15 cellular contexts compared by ENCODE assay signal in genomic region chr4:174117445-174117844, GRCh38.
A peak's percentile ranks its signal among the peaks of the same experiment; 100 is the strongest.
DNase-seq lines count a peak whose midpoint lies in the region; ATAC-seq and TF ChIP-seq lines count a peak whose summit lies in the region.
"Had no signal": no experiment of that assay in that cellular context is flagged by ENCODE, and none has a peak within 500 bp of the region (broad histone marks: within the 10 kb centered on the region; RNA-seq: fewer than 3 reads in every experiment).

No MANE protein-coding gene starts in this region.

- no peaks in the 10 kb centered on the region for H3K9me3 ChIP-seq in SK-N-SH
- H3K9me3 ChIP-seq: A549, BLaER1 had no signal

- DNase-seq in COLO829 (ENCODE audit: low spot score): peak; percentile 32
- peak; percentile 63 for DNase-seq in SK-N-SH
- DNase-seq in activated CD8-positive, alpha-beta T cell treated with anti-CD3 and anti-CD28 coated beads, Interleukin-2, amount 10 ng/mL, durations not matched to agents 7 days and 5 days: no peak
- no peak for DNase-seq in Right ventricle myocardium superior
- DNase-seq: CD8-positive, alpha-beta memory T cell; DMS53; GF-D8; GM23248; IMR-90 had no signal

- no peak overlapping the region for H3K27ac Mint-ChIP-seq in activated CD8-positive, alpha-beta T cell treated with anti-CD3 and anti-CD28 coated beads, Interleukin-2, amount 10 ng/mL, durations not matched to agents 7 days and 5 days
- H3K27ac Mint-ChIP-seq: CD8-positive, alpha-beta memory T cell had no signal

- POLR2A ChIA-PET in SK-N-SH (lab: Yijun Ruan, JAX): interaction anchor here (0.7 to 2.4 kb wide), 26 partner anchors 9 to 612 kb away, joined by 3 to 25 read pairs (median 5); partner anchors contain the start of gene HAND2
- POLR2A ChIA-PET in activated CD8-positive, alpha-beta T cell treated with anti-CD3 and anti-CD28 coated beads, Interleukin-2, amount 10 ng/mL, durations not matched to agents 7 days and 5 days (lab: Charles Lee): no interaction called here

- no peaks in the 10 kb centered on the region for H3K36me3 Mint-ChIP-seq in activated CD8-positive, alpha-beta T cell treated with anti-CD3 and anti-CD28 coated beads, Interleukin-2, amount 10 ng/mL, durations not matched to agents 7 days and 5 days (ENCODE audit: low read depth)
- H3K36me3 Mint-ChIP-seq: CD8-positive, alpha-beta memory T cell had no signal

- H3K27me3 ChIP-seq in SK-N-SH (ENCODE audit: insufficient read depth) (no peaks in the 10 kb centered on the region), rectal smooth muscle tissue (ENCODE audit: control insufficient read depth, insufficient read depth, low read length) (no peaks in the 10 kb centered on the region)
- H3K27me3 ChIP-seq: BLaER1 had no signal

- no peaks in the 10 kb centered on the region for H3K4me1 Mint-ChIP-seq in activated CD8-positive, alpha-beta T cell treated with anti-CD3 and anti-CD28 coated beads, Interleukin-2, amount 10 ng/mL, durations not matched to agents 7 days and 5 days (ENCODE audit: low read depth)

- no peak; the same call in 1 of the 2 replicates for TF ChIP-seq RAD21 in SK-N-SH (IDR thresholded peaks at IDR 0.05; ENCODE audit: low read length)

- no peak for TF ChIP-seq EP300 in SK-N-SH (IDR thresholded peaks at IDR 0.05; ENCODE audit: borderline replicate concordance in 1 of 2, low read depth in 1 of 2, low read length in 1 of 2)

- H3K36me3 ChIP-seq in SK-N-SH (replicated peaks in 1 of 2; ENCODE audit: control insufficient read depth in 1 of 2, insufficient read depth in 2 of 2, low read length in 1 of 2): peaks cover 0 to 17% of the 10 kb centered on the region in 2 experiments
- no peaks in the 10 kb centered on the region for H3K36me3 ChIP-seq in rectal smooth muscle tissue (ENCODE audit: control insufficient read depth, insufficient read depth, low read length)
- H3K36me3 ChIP-seq: BLaER1 had no signal

- no peak overlapping the region for H3K9ac ChIP-seq in SK-N-SH
- no peak overlapping the region for H3K9ac ChIP-seq in rectal smooth muscle tissue (ENCODE audit: low read length)
- H3K9ac ChIP-seq: BLaER1, GM23248 had no signal

- H3K79me2 ChIP-seq in SK-N-SH (ENCODE audit: insufficient read depth): no peaks in the 10 kb centered on the region

- H3K4me1 ChIP-seq in SK-N-SH (ENCODE audit: control insufficient read depth in 1 of 2, insufficient read depth in 2 of 2, low read depth in 1 of 2, low read length in 1 of 2) (peaks cover 4 to 13% of the 10 kb centered on the region in 2 experiments; a peak in 2 of 4 replicates), rectal smooth muscle tissue (ENCODE audit: control insufficient read depth, insufficient read depth, low read length) (peaks cover 9% of the 10 kb centered on the region)
- H3K4me1 ChIP-seq: A549, BLaER1 had no signal

- no peak overlapping the region for H2AFZ ChIP-seq in SK-N-SH (ENCODE audit: low read depth)

- no peak for ATAC-seq in activated CD8-positive, alpha-beta T cell treated with anti-CD3 and anti-CD28 coated beads, Interleukin-2, amount 10 ng/mL, durations not matched to agents 7 days and 5 days
- ATAC-seq in HG03175 (IDR thresholded peaks at IDR 0.05; ENCODE audit: unreplicated experiment) (no peak), Right ventricle myocardium superior (ENCODE audit: poor library complexity) (no peak), GM19035 (IDR thresholded peaks at IDR 0.05; ENCODE audit: unreplicated experiment) (no peak)
- ATAC-seq: A549, HCT116 had no signal

- H3K4me3 ChIP-seq in SK-N-SH (ENCODE audit: low read depth in 2 of 2, low read length in 1 of 2): peak overlapping the region in 1 of 2 experiments; percentile 40; a peak in 2 of 4 replicates
- no peak overlapping the region for H3K4me3 ChIP-seq in rectal smooth muscle tissue (ENCODE audit: low read length)
- H3K4me3 ChIP-seq: A549, BLaER1, GM23248 had no signal

- no peak overlapping the region for H3K4me2 ChIP-seq in SK-N-SH
- H3K4me2 ChIP-seq: A549, BLaER1 had no signal

- H3K27ac ChIP-seq in SK-N-SH (ENCODE audit: low read depth in 2 of 2, low read length in 1 of 2) (peak overlapping the region in 1 of 2 experiments; percentile 100; a peak in 2 of 4 replicates), rectal smooth muscle tissue (ENCODE audit: low read depth, low read length) (peak overlapping the region; percentile 14)
- H3K27ac ChIP-seq: A549, BLaER1, GM23248 had no signal

- no peaks in the 10 kb centered on the region for H3F3A ChIP-seq in SK-N-SH (replicated peaks; ENCODE audit: insufficient read depth)

- intact Hi-C loops in Right ventricle myocardium superior (cut with DNase I): no loop called here

- CTCF ChIA-PET in SK-N-SH (lab: Yijun Ruan, JAX): interaction anchor here (0.6 to 1.5 kb wide), 6 partner anchors 19 to 143 kb away, joined by 3 to 4 read pairs (median 3); no protein-coding TSS in a partner anchor
- CTCF ChIA-PET in activated CD8-positive, alpha-beta T cell treated with anti-CD3 and anti-CD28 coated beads, Interleukin-2, amount 10 ng/mL, durations not matched to agents 7 days and 5 days (lab: Charles Lee): interaction anchor here (1.0 kb wide), 1 partner anchor 11 kb away, joined by 3 read pairs; no protein-coding TSS in a partner anchor

- H3K9me3 Mint-ChIP-seq in activated CD8-positive, alpha-beta T cell treated with anti-CD3 and anti-CD28 coated beads, Interleukin-2, amount 10 ng/mL, durations not matched to agents 7 days and 5 days (ENCODE audit: insufficient read depth): no peaks in the 10 kb centered on the region
- H3K9me3 Mint-ChIP-seq: CD8-positive, alpha-beta memory T cell had no signal

- WGBS in SK-N-SH (ENCODE audit: low lambda C conversion rate): 55% methylated on average over 8 of the region's 8 CpGs

- H4K20me1 ChIP-seq in SK-N-SH (ENCODE audit: insufficient read depth): no peaks in the 10 kb centered on the region
- H4K20me1 ChIP-seq: BLaER1 had no signal

- no peak overlapping the region for H3K4me3 Mint-ChIP-seq in activated CD8-positive, alpha-beta T cell treated with anti-CD3 and anti-CD28 coated beads, Interleukin-2, amount 10 ng/mL, durations not matched to agents 7 days and 5 days
- H3K4me3 Mint-ChIP-seq: CD8-positive, alpha-beta memory T cell had no signal

- H3K9me2 ChIP-seq in SK-N-SH: no peaks in the 10 kb centered on the region

- H3K27me3 Mint-ChIP-seq in activated CD8-positive, alpha-beta T cell treated with anti-CD3 and anti-CD28 coated beads, Interleukin-2, amount 10 ng/mL, durations not matched to agents 7 days and 5 days (ENCODE audit: low read depth): peaks cover 27% of the 10 kb centered on the region

- TF ChIP-seq CTCF in SK-N-SH (IDR thresholded peaks at IDR 0.05): no peak

TF ChIP-seq in SK-N-SH, 30 proteins besides CTCF, POLR2A, EP300 and RAD21:
- TF ChIP-seq FOXJ3 (CRISPR knock-in tag; IDR thresholded peaks at IDR 0.05) (no peak), MXI1 (IDR thresholded peaks at IDR 0.05; ENCODE audit: low read depth, low read length) (peak; percentile 80), GATA2 (CRISPR knock-in tag; IDR thresholded peaks at IDR 0.05) (0 out of 2 replicates have a peak, but pooled peaks have one; percentile 23), TAF1 (IDR thresholded peaks at IDR 0.05; ENCODE audit: borderline replicate concordance, low read depth, low read length) (peak; percentile 30; the same call in 1 of the 2 replicates), RFX5 (IDR thresholded peaks at IDR 0.05; ENCODE audit: low read length) (peak; percentile 10; the same call in 1 of the 2 replicates), NFIC (IDR thresholded peaks at IDR 0.05; ENCODE audit: borderline replicate concordance) (no peak), POLR2AphosphoS5 (IDR thresholded peaks at IDR 0.05; ENCODE audit: low read depth, low read length) (peak; percentile 71), CHD2 (IDR thresholded peaks at IDR 0.05; ENCODE audit: low read length, partially characterized antibody) (peak; percentile 56)
- TF ChIP-seq, protein P1, sequence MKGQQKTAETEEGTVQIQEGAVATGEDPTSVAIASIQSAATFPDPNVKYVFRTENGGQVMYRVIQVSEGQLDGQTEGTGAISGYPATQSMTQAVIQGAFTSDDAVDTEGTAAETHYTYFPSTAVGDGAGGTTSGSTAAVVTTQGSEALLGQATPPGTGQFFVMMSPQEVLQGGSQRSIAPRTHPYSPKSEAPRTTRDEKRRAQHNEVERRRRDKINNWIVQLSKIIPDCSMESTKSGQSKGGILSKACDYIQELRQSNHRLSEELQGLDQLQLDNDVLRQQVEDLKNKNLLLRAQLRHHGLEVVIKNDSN (IDR thresholded peaks at IDR 0.05; ENCODE audit: borderline replicate concordance, low read depth): no peak

Comparison
In these comparisons a context has a peak if more than half of its experiments do, and no peak if none do; other contexts are left out.
1. DNase-seq: peak in COLO829 (single experiment) and SK-N-SH (single experiment); none in activated CD8-positive, alpha-beta T cell treated with anti-CD3 and anti-CD28 coated beads, Interleukin-2, amount 10 ng/mL, durations not matched to agents 7 days and 5 days (single experiment) and Right ventricle myocardium superior (single experiment).